In the genomic region with DNA sequence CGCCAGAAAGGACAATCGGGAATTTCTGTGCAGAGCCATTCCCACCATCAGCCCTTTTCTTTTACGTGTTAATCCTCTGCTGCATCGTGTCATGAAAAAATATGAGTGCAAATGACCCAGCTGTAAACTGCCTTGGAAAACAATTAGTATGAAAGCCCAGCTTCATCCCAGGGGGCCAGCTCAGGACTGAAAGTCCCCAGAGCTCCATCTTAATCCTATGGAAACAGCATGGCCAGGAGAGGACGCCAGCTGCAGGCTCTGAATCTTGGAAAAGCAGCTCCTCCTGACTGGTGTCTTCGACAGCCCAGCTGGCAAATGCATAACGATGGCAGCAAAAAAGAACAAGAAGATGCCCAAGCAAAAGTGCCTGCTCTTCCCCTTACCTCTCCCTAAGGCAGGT, we compare ENCODE assay signal across 13 cellular contexts.
DNase-seq lines count a peak whose midpoint lies in the region; ATAC-seq and TF ChIP-seq lines count a peak whose summit lies in the region.
"Had no signal": no experiment of that assay in that cellular context is flagged by ENCODE, and none has a peak within 500 bp of the region (broad histone marks: within the 10 kb centered on the region; RNA-seq: fewer than 3 reads in every experiment).

No MANE protein-coding gene starts in this region.

- H3K27me3 Mint-ChIP-seq in neural progenitor cell (ENCODE audit: insufficient read depth, low read depth): peaks cover 11% of the 10 kb centered on the region

- H3K4me3 Mint-ChIP-seq in neural progenitor cell: no peak overlapping the region
- H3K4me3 Mint-ChIP-seq: GM23338 had no signal

- H3K9me3 ChIP-seq in SJCRH30 (replicated peaks): no peaks in the 10 kb centered on the region
- H3K9me3 ChIP-seq in neural progenitor cell (ENCODE audit: low read depth): no peaks in the 10 kb centered on the region
- H3K9me3 ChIP-seq in left ventricle myocardium inferior (replicated peaks): no peaks in the 10 kb centered on the region
- H3K9me3 ChIP-seq: BLaER1, HAP-1 had no signal

- H3K9me3 Mint-ChIP-seq in neural progenitor cell: peaks cover 2% of the 10 kb centered on the region
- H3K9me3 Mint-ChIP-seq: GM23338 had no signal

- H3K36me3 ChIP-seq in SJCRH30 (no peaks in the 10 kb centered on the region), neural progenitor cell (no peaks in the 10 kb centered on the region), left ventricle myocardium inferior (no peaks in the 10 kb centered on the region)
- H3K36me3 ChIP-seq: BLaER1, HAP-1 had no signal

- H3K27ac ChIP-seq in SJCRH30: no peak overlapping the region
- H3K27ac ChIP-seq in neural progenitor cell: no peak overlapping the region
- H3K27ac ChIP-seq in left ventricle myocardium inferior (replicated peaks): no peak overlapping the region
- H3K27ac ChIP-seq: BLaER1 had no signal

- no peak overlapping the region for H3K9ac ChIP-seq in neural progenitor cell
- H3K9ac ChIP-seq: BLaER1 had no signal

- ATAC-seq in Right ventricle myocardium superior (ENCODE audit: poor library complexity): no peak
- ATAC-seq: GM23338 had no signal

- H3K4me1 Mint-ChIP-seq in neural progenitor cell: peaks cover 23% of the 10 kb centered on the region

- H3K4me2 ChIP-seq in neural progenitor cell: peak overlapping the region; percentile 33
- H3K4me2 ChIP-seq: BLaER1, GM23338 had no signal

- no peaks in the 10 kb centered on the region for H3K36me3 Mint-ChIP-seq in neural progenitor cell

- intact Hi-C loops in Right ventricle myocardium superior (cut with DNase I): no loop called here
- intact Hi-C loops in left ventricle myocardium inferior (cut with micrococcal nuclease): no loop called here

- no peaks in the 10 kb centered on the region for H3K27me3 ChIP-seq in SJCRH30
- no peaks in the 10 kb centered on the region for H3K27me3 ChIP-seq in neural progenitor cell
- peaks cover 11% of the 10 kb centered on the region for H3K27me3 ChIP-seq in left ventricle myocardium inferior (ENCODE audit: low read depth)
- H3K27me3 ChIP-seq: BLaER1 had no signal

- H3K4me3 ChIP-seq in SJCRH30 (no peak overlapping the region), neural progenitor cell (no peak overlapping the region), left ventricle myocardium inferior (no peak overlapping the region)
- H3K4me3 ChIP-seq: BLaER1, GM23338, HAP-1 had no signal

- DNase-seq in D341Med (ENCODE audit: low spot score) (peak; percentile 88), NCI-H524 treated with DMSO at 0.1 percent for 48 hours (lab: John Stamatoyannopoulos, UW) (peak; percentile 52), SJCRH30 (peak; percentile 16 to 39), neural progenitor cell (ENCODE audit: low spot score) (peak; percentile 66), Right ventricle myocardium superior (no peak), left ventricle myocardium inferior (no peak)
- DNase-seq in activated CD4-positive, CD25-positive, alpha-beta regulatory T cell treated with anti-CD3 and anti-CD28 coated beads, Interleukin-2, amount 50 U/mL, for 72 hours: no peak
- DNase-seq: 8988T, AML-193, DMS79 had no signal

- no peaks in the 10 kb centered on the region for H3K79me2 ChIP-seq in neural progenitor cell (ENCODE audit: low read depth)

- H3K4me1 ChIP-seq in SJCRH30: peaks cover 38% of the 10 kb centered on the region
- H3K4me1 ChIP-seq in neural progenitor cell: peaks cover 17% of the 10 kb centered on the region
- H3K4me1 ChIP-seq in left ventricle myocardium inferior: peaks cover 14% of the 10 kb centered on the region
- H3K4me1 ChIP-seq: HAP-1 had no signal

- TF ChIP-seq CTCF in neural progenitor cell (IDR thresholded peaks at IDR 0.05) (no peak), left ventricle myocardium inferior (IDR thresholded peaks at IDR 0.05; ENCODE audit: borderline replicate concordance) (no peak)

- no peaks in the 10 kb centered on the region for H4K20me1 ChIP-seq in neural progenitor cell (ENCODE audit: low read depth)
- H4K20me1 ChIP-seq: BLaER1 had no signal

- no peak overlapping the region for H2AFZ ChIP-seq in neural progenitor cell (replicated peaks)
- H2AFZ ChIP-seq: GM23338 had no signal

- peaks cover 3% of the 10 kb centered on the region for H3F3A ChIP-seq in neural progenitor cell (ENCODE audit: low read depth)

- no peak overlapping the region for H3K27ac Mint-ChIP-seq in neural progenitor cell
- H3K27ac Mint-ChIP-seq: GM23338 had no signal

Comparison
In these comparisons a context has a peak if more than half of its experiments do, and no peak if none do; other contexts are left out.
1. DNase-seq: peak in D341Med (single experiment), NCI-H524 treated with DMSO at 0.1 percent for 48 hours (single experiment), SJCRH30 (2 of 2) and neural progenitor cell (single experiment); none in Right ventricle myocardium superior (single experiment), activated CD4-positive, CD25-positive, alpha-beta regulatory T cell treated with anti-CD3 and anti-CD28 coated beads, Interleukin-2, amount 50 U/mL, for 72 hours (single experiment) and left ventricle myocardium inferior (single experiment).